In genomic region chr16:12390074-12390473, GRCh38 we compare ENCODE assay signal across 22 cellular contexts.
"Had no signal": no experiment of that assay in that cellular context is flagged by ENCODE, and none has a peak within 500 bp of the region (broad histone marks: within the 10 kb centered on the region; RNA-seq: fewer than 3 reads in every experiment).

No MANE protein-coding gene starts in this region.

- H3K9me3 ChIP-seq: heart right ventricle, left lung, mucosa of descending colon, neutrophil, suprapubic skin, transverse colon, upper lobe of right lung, uterus had no signal

- H3K27ac ChIP-seq: heart right ventricle, left lung, neutrophil, parathyroid adenoma, suprapubic skin, transverse colon, upper lobe of right lung had no signal

- DNase-seq: dorsolateral prefrontal cortex; effector CD4-positive, alpha-beta T cell; foreskin melanocyte; glutamatergic neuron; heart right ventricle; hippocampal formation; left cardiac atrium; left lung; mucosa of descending colon; naive B cell; stimulated activated CD4-positive, alpha-beta T cell treated with anti-CD3 and anti-CD28 coated beads, Interleukin-2, amount 100 ng/mL, for 24 hours; stimulated activated CD4-positive, alpha-beta T cell treated with anti-CD3 and anti-CD28 coated beads, Interleukin-4, amount 100 ng/mL, for 24 hours; transverse colon; upper lobe of right lung; uterus had no signal

- H3K4me3 ChIP-seq: dorsolateral prefrontal cortex, heart right ventricle, left lung, mucosa of descending colon, smooth muscle cell, suprapubic skin, transverse colon, upper lobe of right lung, uterus had no signal

- H3K9ac ChIP-seq: parathyroid adenoma had no signal

- H3K27me3 ChIP-seq: dorsolateral prefrontal cortex, heart right ventricle, left lung, neutrophil, suprapubic skin, transverse colon, upper lobe of right lung, uterus had no signal

- H2AFZ ChIP-seq: parathyroid adenoma had no signal

- H3K4me1 ChIP-seq: left lung, parathyroid adenoma, transverse colon, upper lobe of right lung had no signal

- H3K36me3 ChIP-seq: heart right ventricle, left lung, neutrophil, suprapubic skin, transverse colon, upper lobe of right lung, uterus had no signal

- H3K4me2 ChIP-seq: smooth muscle cell had no signal

- ATAC-seq: heart right ventricle; left cardiac atrium; left lung; mucosa of descending colon; natural killer cell treated with Interleukin-12 subunit alpha and Interleukin-12 subunit beta and Interleukin-15 and Interleukin-18, amount 100 ng/mL, for 72 hours; sciatic nerve; stimulated activated effector memory CD8-positive, alpha-beta T cell treated with anti-CD3 and anti-CD28 coated beads, Interleukin-12 subunit alpha, Interleukin-12 subunit beta, amount 100 ng/mL, for 72 hours; upper lobe of right lung had no signal
